ENCODE assay signal across 1 cellular context in the genomic region with DNA sequence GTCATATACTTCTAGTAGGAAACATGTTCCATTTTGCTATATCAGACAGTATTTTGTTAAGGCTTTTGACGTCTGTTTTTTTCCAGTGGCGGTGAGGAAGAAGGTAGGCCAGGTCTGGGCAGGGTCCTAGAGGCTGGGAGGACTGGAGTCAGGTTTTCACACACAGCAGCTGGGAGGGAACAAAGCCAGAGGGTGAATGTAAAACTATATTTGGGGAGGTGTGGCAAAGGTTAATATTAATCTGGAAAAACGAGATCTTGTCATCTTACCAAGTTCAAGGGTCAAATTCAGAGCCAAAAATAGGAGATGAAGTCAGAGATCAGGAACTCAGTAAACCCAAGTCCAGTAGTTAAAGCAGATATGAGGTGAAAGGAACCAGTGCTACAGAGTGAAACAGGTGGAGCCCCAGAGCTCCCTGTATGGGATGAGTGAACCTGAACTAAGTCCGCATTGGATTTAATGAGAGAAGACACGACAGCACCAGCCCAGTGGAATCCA.
A peak's percentile ranks its signal among the peaks of the same experiment; 100 is the strongest.
TF ChIP-seq lines count a peak whose summit lies in the region.

No MANE protein-coding gene starts in this region.

TF ChIP-seq in HepG2, 621 proteins besides CTCF, POLR2A, EP300 and RAD21 (continued from another document and continues in another):
- TF ChIP-seq, protein P1, sequence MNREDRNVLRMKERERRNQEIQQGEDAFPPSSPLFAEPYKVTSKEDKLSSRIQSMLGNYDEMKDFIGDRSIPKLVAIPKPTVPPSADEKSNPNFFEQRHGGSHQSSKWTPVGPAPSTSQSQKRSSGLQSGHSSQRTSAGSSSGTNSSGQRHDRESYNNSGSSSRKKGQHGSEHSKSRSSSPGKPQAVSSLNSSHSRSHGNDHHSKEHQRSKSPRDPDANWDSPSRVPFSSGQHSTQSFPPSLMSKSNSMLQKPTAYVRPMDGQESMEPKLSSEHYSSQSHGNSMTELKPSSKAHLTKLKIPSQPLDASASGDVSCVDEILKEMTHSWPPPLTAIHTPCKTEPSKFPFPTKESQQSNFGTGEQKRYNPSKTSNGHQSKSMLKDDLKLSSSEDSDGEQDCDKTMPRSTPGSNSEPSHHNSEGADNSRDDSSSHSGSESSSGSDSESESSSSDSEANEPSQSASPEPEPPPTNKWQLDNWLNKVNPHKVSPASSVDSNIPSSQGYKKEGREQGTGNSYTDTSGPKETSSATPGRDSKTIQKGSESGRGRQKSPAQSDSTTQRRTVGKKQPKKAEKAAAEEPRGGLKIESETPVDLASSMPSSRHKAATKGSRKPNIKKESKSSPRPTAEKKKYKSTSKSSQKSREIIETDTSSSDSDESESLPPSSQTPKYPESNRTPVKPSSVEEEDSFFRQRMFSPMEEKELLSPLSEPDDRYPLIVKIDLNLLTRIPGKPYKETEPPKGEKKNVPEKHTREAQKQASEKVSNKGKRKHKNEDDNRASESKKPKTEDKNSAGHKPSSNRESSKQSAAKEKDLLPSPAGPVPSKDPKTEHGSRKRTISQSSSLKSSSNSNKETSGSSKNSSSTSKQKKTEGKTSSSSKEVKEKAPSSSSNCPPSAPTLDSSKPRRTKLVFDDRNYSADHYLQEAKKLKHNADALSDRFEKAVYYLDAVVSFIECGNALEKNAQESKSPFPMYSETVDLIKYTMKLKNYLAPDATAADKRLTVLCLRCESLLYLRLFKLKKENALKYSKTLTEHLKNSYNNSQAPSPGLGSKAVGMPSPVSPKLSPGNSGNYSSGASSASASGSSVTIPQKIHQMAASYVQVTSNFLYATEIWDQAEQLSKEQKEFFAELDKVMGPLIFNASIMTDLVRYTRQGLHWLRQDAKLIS (CRISPR knock-in tag; IDR thresholded peaks at IDR 0.05), result no peak
- TF ChIP-seq CREBL2 (CRISPR knock-in tag; IDR thresholded peaks at IDR 0.05; ENCODE audit: borderline replicate concordance), result no peak
- no peak for TF ChIP-seq CEBPZ (IDR thresholded peaks at IDR 0.05; ENCODE audit: low read length)
- TF ChIP-seq, protein P2, sequence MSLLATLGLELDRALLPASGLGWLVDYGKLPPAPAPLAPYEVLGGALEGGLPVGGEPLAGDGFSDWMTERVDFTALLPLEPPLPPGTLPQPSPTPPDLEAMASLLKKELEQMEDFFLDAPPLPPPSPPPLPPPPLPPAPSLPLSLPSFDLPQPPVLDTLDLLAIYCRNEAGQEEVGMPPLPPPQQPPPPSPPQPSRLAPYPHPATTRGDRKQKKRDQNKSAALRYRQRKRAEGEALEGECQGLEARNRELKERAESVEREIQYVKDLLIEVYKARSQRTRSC (CRISPR knock-in tag; IDR thresholded peaks at IDR 0.05; ENCODE audit: low read depth), result no peak
- no peak for TF ChIP-seq ZNF850 (CRISPR knock-in tag; conservative IDR thresholded peaks at IDR 0.05)
- TF ChIP-seq, protein P3, sequence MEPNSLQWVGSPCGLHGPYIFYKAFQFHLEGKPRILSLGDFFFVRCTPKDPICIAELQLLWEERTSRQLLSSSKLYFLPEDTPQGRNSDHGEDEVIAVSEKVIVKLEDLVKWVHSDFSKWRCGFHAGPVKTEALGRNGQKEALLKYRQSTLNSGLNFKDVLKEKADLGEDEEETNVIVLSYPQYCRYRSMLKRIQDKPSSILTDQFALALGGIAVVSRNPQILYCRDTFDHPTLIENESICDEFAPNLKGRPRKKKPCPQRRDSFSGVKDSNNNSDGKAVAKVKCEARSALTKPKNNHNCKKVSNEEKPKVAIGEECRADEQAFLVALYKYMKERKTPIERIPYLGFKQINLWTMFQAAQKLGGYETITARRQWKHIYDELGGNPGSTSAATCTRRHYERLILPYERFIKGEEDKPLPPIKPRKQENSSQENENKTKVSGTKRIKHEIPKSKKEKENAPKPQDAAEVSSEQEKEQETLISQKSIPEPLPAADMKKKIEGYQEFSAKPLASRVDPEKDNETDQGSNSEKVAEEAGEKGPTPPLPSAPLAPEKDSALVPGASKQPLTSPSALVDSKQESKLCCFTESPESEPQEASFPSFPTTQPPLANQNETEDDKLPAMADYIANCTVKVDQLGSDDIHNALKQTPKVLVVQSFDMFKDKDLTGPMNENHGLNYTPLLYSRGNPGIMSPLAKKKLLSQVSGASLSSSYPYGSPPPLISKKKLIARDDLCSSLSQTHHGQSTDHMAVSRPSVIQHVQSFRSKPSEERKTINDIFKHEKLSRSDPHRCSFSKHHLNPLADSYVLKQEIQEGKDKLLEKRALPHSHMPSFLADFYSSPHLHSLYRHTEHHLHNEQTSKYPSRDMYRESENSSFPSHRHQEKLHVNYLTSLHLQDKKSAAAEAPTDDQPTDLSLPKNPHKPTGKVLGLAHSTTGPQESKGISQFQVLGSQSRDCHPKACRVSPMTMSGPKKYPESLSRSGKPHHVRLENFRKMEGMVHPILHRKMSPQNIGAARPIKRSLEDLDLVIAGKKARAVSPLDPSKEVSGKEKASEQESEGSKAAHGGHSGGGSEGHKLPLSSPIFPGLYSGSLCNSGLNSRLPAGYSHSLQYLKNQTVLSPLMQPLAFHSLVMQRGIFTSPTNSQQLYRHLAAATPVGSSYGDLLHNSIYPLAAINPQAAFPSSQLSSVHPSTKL (CRISPR knock-in tag; IDR thresholded peaks at IDR 0.05), result peak; percentile 82
- no peak for TF ChIP-seq MEIS2 (CRISPR knock-in tag; IDR thresholded peaks at IDR 0.05)
- TF ChIP-seq ZMYM2 (CRISPR knock-in tag; IDR thresholded peaks at IDR 0.05), result no peak
- peak; percentile 46 for TF ChIP-seq ZFY (CRISPR knock-in tag; IDR thresholded peaks at IDR 0.05)
- peak; percentile 57; the same call in 1 of the 2 replicates for TF ChIP-seq TARDBP (CRISPR knock-in tag; IDR thresholded peaks at IDR 0.05)
- TF ChIP-seq, protein P4, sequence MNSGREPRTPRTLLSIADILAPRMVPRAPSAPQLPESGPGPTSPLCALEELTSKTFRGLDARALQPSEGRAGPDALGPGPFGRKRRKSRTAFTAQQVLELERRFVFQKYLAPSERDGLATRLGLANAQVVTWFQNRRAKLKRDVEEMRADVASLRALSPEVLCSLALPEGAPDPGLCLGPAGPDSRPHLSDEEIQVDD (CRISPR knock-in tag; IDR thresholded peaks at IDR 0.05; ENCODE audit: borderline replicate concordance), result no peak
- no peak for TF ChIP-seq ZNF10 (CRISPR knock-in tag; IDR thresholded peaks at IDR 0.05; ENCODE audit: borderline replicate concordance, low read depth)
- TF ChIP-seq MYNN (CRISPR knock-in tag; IDR thresholded peaks at IDR 0.05; ENCODE audit: low read depth), result no peak
- TF ChIP-seq TRAFD1 (CRISPR knock-in tag; IDR thresholded peaks at IDR 0.05; ENCODE audit: borderline replicate concordance), result no peak
- peak; percentile 93 for TF ChIP-seq JUND (CRISPR knock-in tag; IDR thresholded peaks at IDR 0.05)
- TF ChIP-seq ZNF775 (CRISPR knock-in tag; IDR thresholded peaks at IDR 0.05; ENCODE audit: borderline replicate concordance), result no peak
- TF ChIP-seq, protein P5, sequence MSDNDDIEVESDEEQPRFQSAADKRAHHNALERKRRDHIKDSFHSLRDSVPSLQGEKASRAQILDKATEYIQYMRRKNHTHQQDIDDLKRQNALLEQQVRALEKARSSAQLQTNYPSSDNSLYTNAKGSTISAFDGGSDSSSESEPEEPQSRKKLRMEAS (IDR thresholded peaks at IDR 0.05), result no peak
- TF ChIP-seq CREM (IDR thresholded peaks at IDR 0.05), result peak; percentile 59; the same call in 1 of the 2 replicates
- TF ChIP-seq CREM (CRISPR knock-in tag; IDR thresholded peaks at IDR 0.05), result no peak
- peak; percentile 48; the same call in 1 of the 2 replicates for TF ChIP-seq YEATS2 (CRISPR knock-in tag; IDR thresholded peaks at IDR 0.05; ENCODE audit: borderline replicate concordance)
- TF ChIP-seq ETV6 (CRISPR knock-in tag; conservative IDR thresholded peaks at IDR 0.05), result no peak
- 0 out of 2 replicates have a peak, but pooled peaks have one; percentile 38 for TF ChIP-seq ZFP37 (CRISPR knock-in tag; IDR thresholded peaks at IDR 0.05; ENCODE audit: borderline replicate concordance)
- no peak for TF ChIP-seq FUBP1 (CRISPR knock-in tag; IDR thresholded peaks at IDR 0.05; ENCODE audit: borderline replicate concordance)
- TF ChIP-seq, protein P6, sequence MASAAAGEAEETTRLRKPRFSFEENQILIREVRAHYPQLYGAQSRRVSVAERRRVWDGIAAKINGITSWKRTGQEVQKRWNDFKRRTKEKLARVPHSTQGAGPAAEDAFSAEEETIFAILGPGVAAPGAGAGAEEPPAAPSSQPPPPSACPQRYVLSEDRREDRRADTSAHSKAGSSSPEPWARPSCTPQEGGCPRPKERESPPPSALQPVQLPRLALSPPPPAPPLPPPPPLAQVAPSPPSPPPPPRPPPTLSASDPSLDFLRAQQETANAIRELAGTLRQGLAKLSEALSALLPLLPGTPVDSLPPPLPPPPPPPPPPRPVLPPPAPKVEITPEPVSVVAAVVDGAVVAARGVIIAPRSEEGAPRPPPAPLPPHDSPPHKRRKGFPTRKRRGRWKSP (CRISPR knock-in tag; IDR thresholded peaks at IDR 0.05), result 0 out of 2 replicates have a peak, but pooled peaks have one; percentile 44
- TF ChIP-seq, protein P7, sequence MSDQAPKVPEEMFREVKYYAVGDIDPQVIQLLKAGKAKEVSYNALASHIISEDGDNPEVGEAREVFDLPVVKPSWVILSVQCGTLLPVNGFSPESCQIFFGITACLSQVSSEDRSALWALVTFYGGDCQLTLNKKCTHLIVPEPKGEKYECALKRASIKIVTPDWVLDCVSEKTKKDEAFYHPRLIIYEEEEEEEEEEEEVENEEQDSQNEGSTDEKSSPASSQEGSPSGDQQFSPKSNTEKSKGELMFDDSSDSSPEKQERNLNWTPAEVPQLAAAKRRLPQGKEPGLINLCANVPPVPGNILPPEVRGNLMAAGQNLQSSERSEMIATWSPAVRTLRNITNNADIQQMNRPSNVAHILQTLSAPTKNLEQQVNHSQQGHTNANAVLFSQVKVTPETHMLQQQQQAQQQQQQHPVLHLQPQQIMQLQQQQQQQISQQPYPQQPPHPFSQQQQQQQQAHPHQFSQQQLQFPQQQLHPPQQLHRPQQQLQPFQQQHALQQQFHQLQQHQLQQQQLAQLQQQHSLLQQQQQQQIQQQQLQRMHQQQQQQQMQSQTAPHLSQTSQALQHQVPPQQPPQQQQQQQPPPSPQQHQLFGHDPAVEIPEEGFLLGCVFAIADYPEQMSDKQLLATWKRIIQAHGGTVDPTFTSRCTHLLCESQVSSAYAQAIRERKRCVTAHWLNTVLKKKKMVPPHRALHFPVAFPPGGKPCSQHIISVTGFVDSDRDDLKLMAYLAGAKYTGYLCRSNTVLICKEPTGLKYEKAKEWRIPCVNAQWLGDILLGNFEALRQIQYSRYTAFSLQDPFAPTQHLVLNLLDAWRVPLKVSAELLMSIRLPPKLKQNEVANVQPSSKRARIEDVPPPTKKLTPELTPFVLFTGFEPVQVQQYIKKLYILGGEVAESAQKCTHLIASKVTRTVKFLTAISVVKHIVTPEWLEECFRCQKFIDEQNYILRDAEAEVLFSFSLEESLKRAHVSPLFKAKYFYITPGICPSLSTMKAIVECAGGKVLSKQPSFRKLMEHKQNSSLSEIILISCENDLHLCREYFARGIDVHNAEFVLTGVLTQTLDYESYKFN (CRISPR knock-in tag; conservative IDR thresholded peaks at IDR 0.05), result peak; percentile 92
